In genomic region chr6:108555399-108556052, GRCh38 we compare ENCODE assay signal across 22 cellular contexts. TPM values are rescaled to one million over a fixed set of nuclear protein-coding genes. Genes with fewer than 3 reads are reported as not detected.
DNase-seq lines count a peak whose midpoint lies in the region; ATAC-seq, FAIRE-seq and TF ChIP-seq lines count a peak whose summit lies in the region.
"Had no signal": no experiment of that assay in that cellular context is flagged by ENCODE, and none has a peak within 500 bp of the region (broad histone marks: within the 10 kb centered on the region; RNA-seq: fewer than 3 reads in every experiment).

No MANE protein-coding gene starts in this region.

- DNase-seq in HCEC 1CT (peak; percentile 10), bronchial epithelial cell (ENCODE audit: low read depth) (peak; percentile 83), right cardiac atrium (peak; percentile 53 to 76 (median 73)), sigmoid colon (no peak), OCI-LY7 (ENCODE audit: low spot score) (no peak), NCI-H2107 (lab: John Stamatoyannopoulos, UW) (no peak), KG1 (lab: John Stamatoyannopoulos, UW) (no peak), HuH-7.5 (ENCODE audit: low spot score) (no peak)
- DNase-seq: activated CD4-positive, alpha-beta T cell treated with anti-CD3 and anti-CD28 coated beads for 4 hours; aorta; DMS 273 treated with DMSO at 0.1 percent for 48 hours; effector memory CD4-positive, alpha-beta T cell; GDM1; head of caudate nucleus; immature natural killer cell; mesenchymal stem cell; NCI-H1436; NCI-H2171; NCI-H524 treated with DMSO at 0.1 percent for 48 hours; nephron progenitor cell had no signal

- peaks cover 3% of the 10 kb centered on the region for H3K4me1 ChIP-seq in right cardiac atrium (ENCODE audit: control insufficient read depth, insufficient read depth, low read length)
- H3K4me1 ChIP-seq in sigmoid colon: peaks cover 2 to 30% (median 27%) of the 10 kb centered on the region in 4 donors
- peaks cover 13% of the 10 kb centered on the region for H3K4me1 ChIP-seq in OCI-LY7 (ENCODE audit: insufficient read depth, low read length, poor library complexity, severe bottlenecking)

- H3K4me3 ChIP-seq in bronchial epithelial cell (ENCODE audit: low read depth, low read length) (no peak overlapping the region), right cardiac atrium (ENCODE audit: low read length) (no peak overlapping the region), sigmoid colon (no peak overlapping the region), OCI-LY7 (ENCODE audit: low read depth, low read length, poor library complexity, severe bottlenecking) (no peak overlapping the region)

- no peaks in the 10 kb centered on the region for H3K9me2 ChIP-seq in OCI-LY7 (ENCODE audit: insufficient read depth, low read length)

- TF ChIP-seq CTCF in bronchial epithelial cell (IDR thresholded peaks at IDR 0.05; ENCODE audit: insufficient read depth, low read length, severe bottlenecking) (no peak), sigmoid colon (IDR thresholded peaks at IDR 0.05) (no peak), OCI-LY7 (conservative IDR thresholded peaks at IDR 0.05; ENCODE audit: low read length) (no peak)

- H3K9me3 ChIP-seq in right cardiac atrium (ENCODE audit: control insufficient read depth, low read length) (no peaks in the 10 kb centered on the region), sigmoid colon (no peaks in the 10 kb centered on the region), OCI-LY7 (ENCODE audit: low read length) (no peaks in the 10 kb centered on the region)

- H3K79me2 ChIP-seq in OCI-LY7 (ENCODE audit: insufficient read depth, low read depth, low read length): no peaks in the 10 kb centered on the region

- no peaks in the 10 kb centered on the region for H4K20me1 ChIP-seq in OCI-LY7 (ENCODE audit: insufficient read depth, low read length)

- CTCF ChIA-PET in OCI-LY7 (lab: Charles Lee; ENCODE audit: unreplicated experiment): interaction anchor here (0.7 kb wide), 1 partner anchor 27 kb away, joined by 3 read pairs; no protein-coding TSS in a partner anchor

- intact Hi-C loops in right cardiac atrium (cut with DNase I) (loop anchor here in 2 of 4 donors (5.0 to 10.0 kb wide), 3 partner anchors 229 to 517 kb away; no protein-coding TSS in a partner anchor), sigmoid colon (cut with DNase I) (loop anchor here (2.0 to 10.0 kb wide), 8 partner anchors 37 to 1063 kb away; partner anchors contain the start of genes CD164 and SOBP), OCI-LY7 (cut with micrococcal nuclease; ENCODE audit: unreplicated experiment) (loop anchor here (5.0 kb wide), 1 partner anchor 517 kb away; no protein-coding TSS in a partner anchor)

- no peak for ATAC-seq in right cardiac atrium

- no peak for TF ChIP-seq EP300 in sigmoid colon (IDR thresholded peaks at IDR 0.05)

- no peak for TF ChIP-seq POLR2A in sigmoid colon (IDR thresholded peaks at IDR 0.05)

- H3K36me3 ChIP-seq in bronchial epithelial cell (ENCODE audit: control insufficient read depth, insufficient read depth, low read length) (no peaks in the 10 kb centered on the region), sigmoid colon (no peaks in the 10 kb centered on the region), OCI-LY7 (ENCODE audit: insufficient read depth, low read length) (no peaks in the 10 kb centered on the region)

- no peak overlapping the region for H3K4me2 ChIP-seq in OCI-LY7 (ENCODE audit: low read length)

- no TSS peak for BruUV-seq in OCI-LY7 (replicated peaks; lab: Mats Ljungman, UMichigan)

- no peak for FAIRE-seq in bronchial epithelial cell (lab: Jason Lieb, UNC)
- FAIRE-seq: urothelium cell line had no signal

- 62% methylated on average over 7 of the region's 7 CpGs for WGBS in right cardiac atrium
- 85 to 92% methylated on average over 7 of the region's 7 CpGs for WGBS in sigmoid colon, 2 donors

- H3K27ac ChIP-seq in right cardiac atrium (ENCODE audit: low read length) (peak overlapping the region; percentile 65), sigmoid colon (peak overlapping the region; percentile 96 to 100 (median 99)), OCI-LY7 (ENCODE audit: low read depth, low read length, poor library complexity, severe bottlenecking) (no peak overlapping the region)
- H3K27ac ChIP-seq: C4-2B had no signal

- no peaks in the 10 kb centered on the region for H3K27me3 ChIP-seq in bronchial epithelial cell (ENCODE audit: control insufficient read depth, insufficient read depth, low read length)
- H3K27me3 ChIP-seq in right cardiac atrium (ENCODE audit: control insufficient read depth, insufficient read depth): no peaks in the 10 kb centered on the region
- no peaks in the 10 kb centered on the region for H3K27me3 ChIP-seq in sigmoid colon

- no peak overlapping the region for H2AFZ ChIP-seq in OCI-LY7 (ENCODE audit: low read length)

- POLR2A ChIA-PET in OCI-LY7 (lab: Charles Lee): interaction anchor here (0.7 to 1.1 kb wide), 2 partner anchors 22 to 144 kb away, joined by 3 read pairs; no protein-coding TSS in a partner anchor

RNA-seq across cellular contexts. Expression of gene FOXO3, which starts 5.2 kb away (rescaled TPM):
- total RNA-seq in bronchial epithelial cell (28.7 and 29.3 TPM in 2 replicates), right cardiac atrium (10 to 100 TPM; 33.2 to 50.0 (median 39.8) TPM), sigmoid colon (10 to 100 TPM; 66.4 to 84.7 (median 78.8) TPM), OCI-LY7 (2022) (9.4 and 9.9 TPM in 2 replicates)
- polyA plus RNA-seq in right cardiac atrium (16.4 TPM), sigmoid colon (10 to 100 TPM; 13.8 to 22.9 (median 19.7) TPM)
- total RNA-seq in OCI-LY7 (2014; rRNA removed; shearing (Covaris generic)): 3.0 and 3.8 TPM in 2 replicates

Comparison
In these comparisons a context has a peak if more than half of its experiments do, and no peak if none do; other contexts are left out.
1. DNase-seq: peak in HCEC 1CT (single experiment), bronchial epithelial cell (single experiment) and right cardiac atrium (3 of 3); none in sigmoid colon (single experiment), OCI-LY7 (single experiment), NCI-H2107 (single experiment), KG1 (single experiment) and HuH-7.5 (single experiment).